Comparison of ENCODE assay signal across 11 cellular contexts in the genomic region with DNA sequence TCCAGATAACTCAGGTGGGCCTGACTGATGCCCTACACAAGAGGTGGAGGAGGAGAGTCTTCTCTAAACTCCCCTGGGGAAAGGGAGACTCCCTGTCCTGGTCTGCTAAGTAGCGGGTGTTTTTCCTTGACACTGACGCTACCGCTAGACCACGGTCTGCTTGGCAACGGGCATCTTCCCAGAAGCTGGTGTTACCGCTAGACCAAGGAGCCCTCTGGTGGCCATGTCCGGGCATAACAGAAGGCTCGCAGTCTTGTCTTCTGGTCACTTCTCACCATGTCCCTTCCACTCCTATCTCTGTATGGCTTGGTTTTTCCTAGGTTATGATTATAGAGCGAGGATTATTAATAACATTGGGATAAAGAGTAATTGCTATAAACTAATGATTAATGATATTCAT.
DNase-seq lines count a peak whose midpoint lies in the region; TF ChIP-seq lines count a peak whose summit lies in the region.
"Had no signal": no experiment of that assay in that cellular context is flagged by ENCODE, and none has a peak within 500 bp of the region (broad histone marks: within the 10 kb centered on the region; RNA-seq: fewer than 3 reads in every experiment).

No MANE protein-coding gene starts in this region.

- H3K36me3 ChIP-seq in hepatocyte (replicated peaks; ENCODE audit: insufficient read depth, low read depth): no peaks in the 10 kb centered on the region
- H3K36me3 ChIP-seq: spleen, thyroid gland had no signal

- H3K4me1 ChIP-seq in hepatocyte (ENCODE audit: insufficient read depth): no peaks in the 10 kb centered on the region
- H3K4me1 ChIP-seq: thyroid gland had no signal

- no peaks in the 10 kb centered on the region for H3K9me2 ChIP-seq in hepatocyte (replicated peaks; ENCODE audit: insufficient read depth)

- H3K79me2 ChIP-seq in hepatocyte: no peaks in the 10 kb centered on the region

- H3K9me3 Mint-ChIP-seq in chondrocyte (ENCODE audit: low read depth) (peaks cover 62% of the 10 kb centered on the region), Calu3 (ENCODE audit: low read depth, unreplicated experiment) (no peaks in the 10 kb centered on the region)

- H4K20me1 ChIP-seq in hepatocyte (ENCODE audit: insufficient read depth, poor library complexity, severe bottlenecking): no peaks in the 10 kb centered on the region

- H3K27ac Mint-ChIP-seq in chondrocyte (ENCODE audit: unreplicated experiment) (no peak overlapping the region), Calu3 (ENCODE audit: unreplicated experiment) (no peak overlapping the region)

- intact Hi-C loops in Calu3 (cut with micrococcal nuclease; ENCODE audit: unreplicated experiment): no loop called here

- BruUV-seq in Calu3 (replicated peaks; lab: Mats Ljungman, UMichigan): no TSS peak

- H3K4me3 ChIP-seq in AG10803 (ENCODE audit: low read length) (no peak overlapping the region), hepatocyte (no peak overlapping the region)
- H3K4me3 ChIP-seq: spleen, thyroid gland had no signal

- CTCF ChIA-PET in Calu3 (lab: Charles Lee): no interaction called here

- no peak overlapping the region for H3K4me2 ChIP-seq in hepatocyte

- H3K4me1 Mint-ChIP-seq in chondrocyte (ENCODE audit: low read depth) (no peaks in the 10 kb centered on the region), Calu3 (ENCODE audit: low read depth, unreplicated experiment) (no peaks in the 10 kb centered on the region)

- no peaks in the 10 kb centered on the region for H3K9me3 ChIP-seq in hepatocyte (ENCODE audit: low read depth)
- H3K9me3 ChIP-seq: thyroid gland had no signal

- WGBS in hepatocyte (ENCODE audit: low lambda C conversion rate, missing lambda C conversion rate): 72% methylated on average over 9 of the region's 9 CpGs

- TF ChIP-seq CTCF in AG10803 (conservative IDR thresholded peaks at IDR 0.05; ENCODE audit: low read length): 0 out of 2 replicates have a peak, but pooled peaks have one; percentile 6
- peak; percentile 26 for TF ChIP-seq CTCF in chondrocyte (IDR thresholded peaks at IDR 0.05)
- TF ChIP-seq CTCF in Calu3 (IDR thresholded peaks at IDR 0.05; ENCODE audit: unreplicated experiment): no peak
- TF ChIP-seq CTCF in hepatocyte (IDR thresholded peaks at IDR 0.05; ENCODE audit: poor library complexity): no peak

- no peaks in the 10 kb centered on the region for H3K36me3 Mint-ChIP-seq in chondrocyte (ENCODE audit: low read depth)
- H3K36me3 Mint-ChIP-seq in Calu3 (ENCODE audit: insufficient read depth, unreplicated experiment): no peaks in the 10 kb centered on the region

- H3K27me3 Mint-ChIP-seq in chondrocyte (ENCODE audit: low read depth) (no peaks in the 10 kb centered on the region), Calu3 (ENCODE audit: unreplicated experiment) (peaks cover 9% of the 10 kb centered on the region)

- no peak overlapping the region for H3K4me3 Mint-ChIP-seq in chondrocyte (ENCODE audit: unreplicated experiment)
- no peak overlapping the region for H3K4me3 Mint-ChIP-seq in Calu3 (ENCODE audit: low read depth, unreplicated experiment)

- H2AFZ ChIP-seq in hepatocyte: no peak overlapping the region

- H3K27me3 ChIP-seq in hepatocyte: no peaks in the 10 kb centered on the region
- H3K27me3 ChIP-seq: spleen, thyroid gland had no signal

- no peak overlapping the region for H3K27ac ChIP-seq in hepatocyte
- H3K27ac ChIP-seq: spleen, thyroid gland had no signal

- DNase-seq in AG10803 (ENCODE audit: low read depth) (no peak), Daoy (ENCODE audit: low read depth) (peak; percentile 62), NCI-H2171 treated with DMSO at 0.1 percent for 48 hours (lab: John Stamatoyannopoulos, UW) (peak; percentile 6), chondrocyte (ENCODE audit: low spot score) (no peak), Calu3 (no peak), hepatocyte (ENCODE audit: low spot score) (no peak), HuH-7.5 (ENCODE audit: low spot score) (no peak), CD1c-positive myeloid dendritic cell (ENCODE audit: extremely low spot score) (no peak)
- DNase-seq: activated gamma-delta T cell, spleen, thyroid gland had no signal

Comparison
In these comparisons a context has a peak if more than half of its experiments do, and no peak if none do; other contexts are left out.
1. DNase-seq: peak in Daoy (single experiment) and NCI-H2171 treated with DMSO at 0.1 percent for 48 hours (single experiment); none in AG10803 (single experiment), chondrocyte (single experiment), Calu3 (single experiment), hepatocyte (single experiment), HuH-7.5 (single experiment) and CD1c-positive myeloid dendritic cell (single experiment).
2. CTCF ChIP-seq: peak in AG10803 (single experiment) and chondrocyte (single experiment); none in Calu3 (single experiment) and hepatocyte (single experiment).